ENCODE assay signal across 8 cellular contexts in genomic region chr6:144284753-144285547, GRCh38. TPM values are rescaled to one million over a fixed set of nuclear protein-coding genes. Genes with fewer than 3 reads are reported as not detected.
DNase-seq lines count a peak whose midpoint lies in the region; ATAC-seq and TF ChIP-seq lines count a peak whose summit lies in the region.

Gene UTRN (plus strand): TSS chr6:144285335. CDS start chr6:144291829, 6,494 bp downstream.

- no peaks in the 10 kb centered on the region for H3K27me3 ChIP-seq in naive thymus-derived CD4-positive, alpha-beta T cell (ENCODE audit: control insufficient read depth in 2 of 2, insufficient read depth in 2 of 2, low read length in 2 of 2)
- no peaks in the 10 kb centered on the region for H3K27me3 ChIP-seq in suprapubic skin

- peaks cover 0 to 5% (median 0%) of the 10 kb centered on the region in 5 donors for H3K36me3 Mint-ChIP-seq in naive thymus-derived CD4-positive, alpha-beta T cell

- CTCF ChIA-PET in AG04449 (lab: Yijun Ruan, JAX): interaction anchor here (1.0 to 2.2 kb wide), 4 partner anchors 37 to 196 kb away, joined by 3 to 12 read pairs (median 4); no protein-coding TSS in a partner anchor
- CTCF ChIA-PET in naive thymus-derived CD4-positive, alpha-beta T cell (lab: Charles Lee): no interaction called here

- peak within 1 kb of the TSS; percentile 76 to 96 (median 92) for H3K4me3 Mint-ChIP-seq in naive thymus-derived CD4-positive, alpha-beta T cell

- peaks cover 12 to 25% (median 15%) of the 10 kb centered on the region in 7 donors for H3K4me1 Mint-ChIP-seq in naive thymus-derived CD4-positive, alpha-beta T cell

- intact Hi-C loops in naive thymus-derived CD4-positive, alpha-beta T cell (cut with micrococcal nuclease): loop anchor here (1.0 to 5.0 kb wide), 5 partner anchors 50 to 190 kb away; partner anchors contain the start of genes SF3B5 (in 1 of the 2) and STX11 (in 1 of the 2)

- peak; percentile 60 for ATAC-seq in GM18868 (IDR thresholded peaks at IDR 0.05; ENCODE audit: unreplicated experiment)
- ATAC-seq in HG03108 (IDR thresholded peaks at IDR 0.05; ENCODE audit: unreplicated experiment): peak; percentile 67
- peak; percentile 66 for ATAC-seq in naive thymus-derived CD4-positive, alpha-beta T cell

- POLR2A ChIA-PET in AG04449 (lab: Yijun Ruan, JAX): interaction anchor here (0.9 kb wide), 1 partner anchor 21 kb away, joined by 4 read pairs; no protein-coding TSS in a partner anchor
- POLR2A ChIA-PET in naive thymus-derived CD4-positive, alpha-beta T cell (lab: Charles Lee): no interaction called here

- no peaks in the 10 kb centered on the region for H3K9me3 ChIP-seq in naive thymus-derived CD4-positive, alpha-beta T cell (ENCODE audit: control insufficient read depth in 2 of 3, low read length in 3 of 3)
- no peaks in the 10 kb centered on the region for H3K9me3 ChIP-seq in suprapubic skin

- TF ChIP-seq EP300 in suprapubic skin (IDR thresholded peaks at IDR 0.05): no peak

- TF ChIP-seq CTCF in AG04449 (IDR thresholded peaks at IDR 0.05; ENCODE audit: insufficient read depth, low read length, missing control alignments) (no peak), suprapubic skin (IDR thresholded peaks at IDR 0.05) (no peak)

- DNase-seq in AG04449 (ENCODE audit: low read depth, low spot score) (no peak), fibroblast of peridontal ligament (ENCODE audit: extremely low read depth) (peak; percentile 83), suprapubic skin (ENCODE audit: low spot score in 2 of 2) (peak; percentile 86 to 90)
- peak; percentile 22 for DNase-seq in activated effector memory CD4-positive, alpha-beta T cell treated with Interleukin-2 at 50 U/mL for 16 hours
- DNase-seq in naive thymus-derived CD4-positive, alpha-beta T cell: peak; percentile 7 to 62 (median 30)

- H3K9me3 Mint-ChIP-seq in naive thymus-derived CD4-positive, alpha-beta T cell: peaks cover 0 to 2% (median 0%) of the 10 kb centered on the region in 11 donors

- H3K36me3 ChIP-seq in naive thymus-derived CD4-positive, alpha-beta T cell (ENCODE audit: control insufficient read depth in 2 of 3, insufficient read depth in 3 of 3, low read length in 3 of 3): peaks cover 0 to 5% (median 0%) of the 10 kb centered on the region in 3 experiments
- no peaks in the 10 kb centered on the region for H3K36me3 ChIP-seq in suprapubic skin

- TF ChIP-seq POLR2A in suprapubic skin (IDR thresholded peaks at IDR 0.05): peak in 1 of 2 donors; percentile 44

- H3K4me1 ChIP-seq in naive thymus-derived CD4-positive, alpha-beta T cell (ENCODE audit: control insufficient read depth in 2 of 2, insufficient read depth in 2 of 2, low read length in 2 of 2): peaks cover 10 to 14% of the 10 kb centered on the region in 2 donors
- H3K4me1 ChIP-seq in suprapubic skin: peaks cover 19% of the 10 kb centered on the region

- H3K27me3 Mint-ChIP-seq in naive thymus-derived CD4-positive, alpha-beta T cell: peaks cover 6 to 47% (median 18%) of the 10 kb centered on the region in 5 donors

- H3K27ac Mint-ChIP-seq in naive thymus-derived CD4-positive, alpha-beta T cell: peak within 1 kb of the TSS in 7 of 9 donors; percentile 22 to 82 (median 60)

- H3K4me3 ChIP-seq in AG04449 (ENCODE audit: low read depth, low read length) (peak within 1 kb of the TSS; percentile 86), suprapubic skin (peak within 1 kb of the TSS; percentile 77)
- H3K4me3 ChIP-seq in naive thymus-derived CD4-positive, alpha-beta T cell (ENCODE audit: low read length): peak within 1 kb of the TSS; percentile 85

- H3K27ac ChIP-seq in naive thymus-derived CD4-positive, alpha-beta T cell (ENCODE audit: low read depth, low read length): no peak within 1 kb of the TSS
- H3K27ac ChIP-seq in suprapubic skin: peak within 1 kb of the TSS; percentile 96

- WGBS in suprapubic skin: under 1% methylated on average over 51 of the region's 85 CpGs

TF ChIP-seq in PFSK-1, 5 proteins besides CTCF, POLR2A, EP300 and RAD21:
- peak; percentile 69; the same call in 1 of the 2 replicates for TF ChIP-seq POLR2AphosphoS5 (IDR thresholded peaks at IDR 0.05; ENCODE audit: low read depth, low read length)
- TF ChIP-seq FOXP2 (optimal IDR thresholded peaks at IDR 0.05; ENCODE audit: borderline replicate concordance, extremely low read depth, extremely low read length, insufficient read depth): peak; percentile 10
- no peak for TF ChIP-seq SIN3A (IDR thresholded peaks at IDR 0.05; ENCODE audit: borderline replicate concordance, insufficient read depth, low read length)
- peak; percentile 56; the same call in 1 of the 2 replicates for TF ChIP-seq TAF1 (IDR thresholded peaks at IDR 0.05; ENCODE audit: borderline replicate concordance, insufficient read depth, low read length)
- no peak; a peak in 1 of 4 replicates for TF ChIP-seq REST (IDR thresholded peaks at IDR 0.05; ENCODE audit: insufficient read depth in 1 of 2, low read depth in 2 of 2, low read length in 2 of 2)

RNA-seq across cellular contexts. Expression of gene UTRN, which starts in this region (rescaled TPM):
- polyA plus RNA-seq in PFSK-1 (2012; ENCODE audit: insufficient read length, low read depth): 57.6 TPM
- 100 to 1,000 TPM; 148 to 280 (median 153) TPM for total RNA-seq in naive thymus-derived CD4-positive, alpha-beta T cell
- polyA plus RNA-seq in naive thymus-derived CD4-positive, alpha-beta T cell: 10 to 100 TPM; 46.7 to 52.1 TPM
- 100 to 1,000 TPM in 2 of 4 donors, 10 to 100 TPM in 2; 76.1 to 147 (median 93.1) TPM for total RNA-seq in suprapubic skin
